In genomic region chr19:33414667-33415605, GRCh38 we compare ENCODE assay signal across 16 cellular contexts. TPM values are rescaled to one million over a fixed set of nuclear protein-coding genes. Genes with fewer than 3 reads are reported as not detected.
DNase-seq lines count a peak whose midpoint lies in the region; ATAC-seq, FAIRE-seq and TF ChIP-seq lines count a peak whose summit lies in the region.
"Had no signal": no experiment of that assay in that cellular context is flagged by ENCODE, and none has a peak within 500 bp of the region (broad histone marks: within the 10 kb centered on the region; RNA-seq: fewer than 3 reads in every experiment).

No MANE protein-coding gene starts in this region.

- H3K4me3 Mint-ChIP-seq in astrocyte (ENCODE audit: unreplicated experiment): no peak overlapping the region
- H3K4me3 Mint-ChIP-seq: GM23338 had no signal

- intact Hi-C loops in right cardiac atrium (cut with DNase I) (loop anchor here in 2 of 4 donors (5.0 kb wide), 1 partner anchor 357 kb away; no protein-coding TSS in a partner anchor), left ventricle myocardium superior (cut with micrococcal nuclease) (loop anchor here (5.0 kb wide), 1 partner anchor 357 kb away; no protein-coding TSS in a partner anchor), posterior cingulate gyrus (cut with DNase I) (loop anchor here (5.0 kb wide), 1 partner anchor 357 kb away; no protein-coding TSS in a partner anchor)

- H3K36me3 ChIP-seq in astrocyte (ENCODE audit: insufficient read depth, low read length): no peaks in the 10 kb centered on the region
- H3K36me3 ChIP-seq: BLaER1 had no signal

- H3K27ac Mint-ChIP-seq in astrocyte (ENCODE audit: unreplicated experiment): peak overlapping the region; percentile 18
- H3K27ac Mint-ChIP-seq: CD8-positive, alpha-beta memory T cell had no signal

- peaks cover 2% of the 10 kb centered on the region for H3K4me1 Mint-ChIP-seq in astrocyte (ENCODE audit: low read depth, unreplicated experiment)

- no peaks in the 10 kb centered on the region for H3K27me3 ChIP-seq in right cardiac atrium (ENCODE audit: control insufficient read depth, insufficient read depth)
- H3K27me3 ChIP-seq in astrocyte (ENCODE audit: insufficient read depth, low read length): no peaks in the 10 kb centered on the region
- H3K27me3 ChIP-seq: BLaER1 had no signal

- no peaks in the 10 kb centered on the region for H3K36me3 Mint-ChIP-seq in astrocyte (ENCODE audit: low read depth, unreplicated experiment)

- no peak overlapping the region for H3K9ac ChIP-seq in astrocyte (ENCODE audit: low read length)
- H3K9ac ChIP-seq: BLaER1 had no signal

- FAIRE-seq in astrocyte (lab: Jason Lieb, UNC): no peak

- H3K9me3 Mint-ChIP-seq in astrocyte (ENCODE audit: unreplicated experiment): no peaks in the 10 kb centered on the region
- H3K9me3 Mint-ChIP-seq: CD8-positive, alpha-beta memory T cell; GM23338 had no signal

- H3K9me3 ChIP-seq in right cardiac atrium (ENCODE audit: control insufficient read depth, low read length) (no peaks in the 10 kb centered on the region), astrocyte (ENCODE audit: insufficient read depth, low read depth, low read length) (no peaks in the 10 kb centered on the region)
- H3K9me3 ChIP-seq: BLaER1 had no signal

- WGBS in right cardiac atrium: 90% methylated on average over 32 of the region's 32 CpGs

- H3K27me3 Mint-ChIP-seq in astrocyte (ENCODE audit: low read depth, unreplicated experiment): peaks cover 7% of the 10 kb centered on the region
- H3K27me3 Mint-ChIP-seq: CD8-positive, alpha-beta memory T cell had no signal

- H3K4me3 ChIP-seq in right cardiac atrium (ENCODE audit: low read length) (no peak overlapping the region), astrocyte (ENCODE audit: insufficient read depth, low read depth, low read length) (no peak overlapping the region)
- H3K4me3 ChIP-seq: BLaER1, GM23338 had no signal

- H3K79me2 ChIP-seq in astrocyte (ENCODE audit: insufficient read depth, low read length): no peaks in the 10 kb centered on the region

- H3K4me1 ChIP-seq in right cardiac atrium (ENCODE audit: control insufficient read depth, insufficient read depth, low read length) (no peaks in the 10 kb centered on the region), astrocyte (ENCODE audit: insufficient read depth, low read length) (no peaks in the 10 kb centered on the region)
- H3K4me1 ChIP-seq: BLaER1 had no signal

- DNase-seq in NCI-H748 (lab: John Stamatoyannopoulos, UW; ENCODE audit: unreplicated experiment) (peak; percentile 48), NCI-H748 treated with DMSO at 0.1 percent for 48 hours (lab: John Stamatoyannopoulos, UW) (no peak), right cardiac atrium (peak in 2 of 3 donors; percentile 38 to 40), left ventricle myocardium superior (no peak), astrocyte (ENCODE audit: low read depth) (no peak), posterior cingulate gyrus (peak in 6 of 10 donors; percentile 53 to 93 (median 63)), SW480 (ENCODE audit: low spot score) (no peak)
- DNase-seq: 8988T, AML-193, DMS53, GF-D8, H7 had no signal

- no peak overlapping the region for H2AFZ ChIP-seq in astrocyte (ENCODE audit: low read depth, low read length)
- H2AFZ ChIP-seq: GM23338 had no signal

- H4K20me1 ChIP-seq in astrocyte (ENCODE audit: insufficient read depth, low read length): peaks cover 5% of the 10 kb centered on the region

- H3K4me2 ChIP-seq in astrocyte (ENCODE audit: low read length): no peak overlapping the region
- H3K4me2 ChIP-seq: BLaER1, GM23338 had no signal

- no peak for TF ChIP-seq CTCF in astrocyte (IDR thresholded peaks at IDR 0.05; ENCODE audit: insufficient read depth, low read depth, low read length)

- H3K27ac ChIP-seq in right cardiac atrium (ENCODE audit: low read length): no peak overlapping the region
- H3K27ac ChIP-seq in astrocyte (ENCODE audit: low read depth, low read length): no peak overlapping the region

- ATAC-seq in right cardiac atrium (no peak), left ventricle myocardium superior (no peak), GM18502 (IDR thresholded peaks at IDR 0.05; ENCODE audit: poor library complexity, unreplicated experiment) (no peak)

RNA-seq across cellular contexts. Expression of gene CEBPG, which starts 41.4 kb away (rescaled TPM):
- 10 to 100 TPM; 13.1 to 18.3 (median 15.7) TPM for total RNA-seq in right cardiac atrium
- 12.7 TPM for polyA plus RNA-seq in right cardiac atrium
- 17.0 TPM for total RNA-seq in left ventricle myocardium superior
- 31.7 and 34.0 TPM in 2 replicates for total RNA-seq in astrocyte

Comparison
In these comparisons a context has a peak if more than half of its experiments do, and no peak if none do; other contexts are left out.
1. DNase-seq: peak in NCI-H748 (single experiment), right cardiac atrium (2 of 3) and posterior cingulate gyrus (6 of 10); none in NCI-H748 treated with DMSO at 0.1 percent for 48 hours (single experiment), left ventricle myocardium superior (single experiment), astrocyte (single experiment) and SW480 (single experiment).